Comparison of ENCODE assay signal across 8 cellular contexts in genomic region chr1:235367000-235367908, GRCh38. TPM values are rescaled to one million over a fixed set of nuclear protein-coding genes. Genes with fewer than 3 reads are reported as not detected.
DNase-seq lines count a peak whose midpoint lies in the region; ATAC-seq and TF ChIP-seq lines count a peak whose summit lies in the region.

Gene TBCE (plus strand): TSS chr1:235367427. CDS start chr1:235380050, 12,623 bp downstream.

- intact Hi-C loops in heart right ventricle (cut with DNase I), result loop anchor here in 5 of 10 donors (1.0 to 5.0 kb wide), 3 partner anchors 38 to 40 kb away; partner anchors contain the start of genes ARID4B (in 5 of the 5) and GGPS1 (in 5 of the 5)
- intact Hi-C loops in posterior cingulate gyrus (cut with DNase I), result loop anchor here (2.0 to 5.0 kb wide), 2 partner anchors 38 to 500 kb away; partner anchors contain the start of genes ARID4B, GGPS1 and LYST

- in situ Hi-C loops in GM13976 (cut with MboI; ENCODE audit: low sequenced_read_pairs, unreplicated experiment), result no loop called here

- H3K9me3 ChIP-seq in heart right ventricle (no peaks in the 10 kb centered on the region), upper lobe of left lung (no peaks in the 10 kb centered on the region)

- peak in 2 of 4 donors; percentile 72 to 89 for TF ChIP-seq POLR2A in upper lobe of left lung (IDR thresholded peaks at IDR 0.05)

- DNase-seq in GM13976 (ENCODE audit: low spot score) (peak; percentile 97), NCI-H146 (lab: John Stamatoyannopoulos, UW) (peak; percentile 98), amniotic stem cell (lab: John Stamatoyannopoulos, UW) (peak; percentile 97), heart right ventricle (peak; percentile 96), posterior cingulate gyrus (peak; percentile 93 to 99 (median 97)), upper lobe of left lung (peak; percentile 98 to 99)

- ATAC-seq in HG02852 (IDR thresholded peaks at IDR 0.05; ENCODE audit: unreplicated experiment) (peak; percentile 100), heart right ventricle (peak; percentile 100), upper lobe of left lung (ENCODE audit: low FRiP score in 2 of 2) (peak; percentile 100)

- H3K27ac ChIP-seq in heart right ventricle (peak within 1 kb of the TSS in 9 of 10 donors; percentile 77 to 88 (median 85)), upper lobe of left lung (peak within 1 kb of the TSS; percentile 78 to 88 (median 87))

- peaks cover 4% of the 10 kb centered on the region for H3K36me3 Mint-ChIP-seq in T-helper 1 cell treated with Interleukin-12 subunit alpha and Interleukin-12 subunit beta and Interleukin-4 antibody, amounts not matched to agents 30 μg/mL and 1 μg/mL, for 36 hours (ENCODE audit: low read depth)

- no peak for TF ChIP-seq CTCF in GM13976 (IDR thresholded peaks at IDR 0.05; ENCODE audit: borderline replicate concordance, control extremely low read depth, extremely low read depth, insufficient read depth, missing control alignments)
- TF ChIP-seq CTCF in heart right ventricle (IDR thresholded peaks at IDR 0.05), result peak in 3 of 9 donors; percentile 15 to 26 (median 23)
- TF ChIP-seq CTCF in upper lobe of left lung (IDR thresholded peaks at IDR 0.05), result peak in 3 of 6 experiments; percentile 12 to 49 (median 31)

- H3K27me3 Mint-ChIP-seq in T-helper 1 cell treated with Interleukin-12 subunit alpha and Interleukin-12 subunit beta and Interleukin-4 antibody, amounts not matched to agents 30 μg/mL and 1 μg/mL, for 36 hours (ENCODE audit: low read depth), result no peaks in the 10 kb centered on the region

- H3K27ac Mint-ChIP-seq in T-helper 1 cell treated with Interleukin-12 subunit alpha and Interleukin-12 subunit beta and Interleukin-4 antibody, amounts not matched to agents 30 μg/mL and 1 μg/mL, for 36 hours, result peak within 1 kb of the TSS; percentile 89

- peaks cover 17% of the 10 kb centered on the region for H3K4me1 Mint-ChIP-seq in T-helper 1 cell treated with Interleukin-12 subunit alpha and Interleukin-12 subunit beta and Interleukin-4 antibody, amounts not matched to agents 30 μg/mL and 1 μg/mL, for 36 hours (ENCODE audit: low read depth)

- H3K36me3 ChIP-seq in heart right ventricle (peaks cover 0 to 7% (median 0%) of the 10 kb centered on the region in 9 donors), upper lobe of left lung (no peaks in the 10 kb centered on the region)

- H3K27me3 ChIP-seq in heart right ventricle, result no peaks in the 10 kb centered on the region
- H3K27me3 ChIP-seq in upper lobe of left lung, result no peaks in the 10 kb centered on the region

- H3K4me1 ChIP-seq in heart right ventricle (peaks cover 0 to 18% (median 9%) of the 10 kb centered on the region in 9 donors), upper lobe of left lung (peaks cover 0 to 6% (median 6%) of the 10 kb centered on the region in 4 donors)

- TF ChIP-seq EP300 in upper lobe of left lung (IDR thresholded peaks at IDR 0.05), result peak in 2 of 4 donors; percentile 34 to 51

- 0 to 1% methylated on average over 38 of the region's 38 CpGs for WGBS in heart right ventricle, 2 donors
- WGBS in upper lobe of left lung, 2 donors, result 1% methylated on average over 18 to 36 of the region's 38 CpGs

- H3K4me3 ChIP-seq in heart right ventricle (peak within 1 kb of the TSS; percentile 52 to 89 (median 74)), upper lobe of left lung (peak within 1 kb of the TSS; percentile 65 to 86 (median 68))

- peak within 1 kb of the TSS; percentile 93 for H3K4me3 Mint-ChIP-seq in T-helper 1 cell treated with Interleukin-12 subunit alpha and Interleukin-12 subunit beta and Interleukin-4 antibody, amounts not matched to agents 30 μg/mL and 1 μg/mL, for 36 hours

- no peaks in the 10 kb centered on the region for H3K9me3 Mint-ChIP-seq in T-helper 1 cell treated with Interleukin-12 subunit alpha and Interleukin-12 subunit beta and Interleukin-4 antibody, amounts not matched to agents 30 μg/mL and 1 μg/mL, for 36 hours

RNA-seq across cellular contexts. Expression of gene TBCE, which starts in this region (rescaled TPM):
- total RNA-seq in heart right ventricle (10 to 100 TPM in 9 of 10 donors, 1 to 10 TPM in 1; 9.0 to 24.2 (median 20.0) TPM), upper lobe of left lung (10 to 100 TPM; 20.8 to 77.5 (median 26.5) TPM)
- 10 to 100 TPM; 15.5 to 42.9 TPM for polyA plus RNA-seq in heart right ventricle

Comparison
In these comparisons a context has a peak if more than half of its experiments do, and no peak if none do; other contexts are left out.
1. Peak in every context shown above with its lines: DNase-seq, ATAC-seq, H3K4me3 ChIP-seq and H3K27ac ChIP-seq.